In genomic region chr11:95241673-95242072, GRCh38 we compare ENCODE assay signal across 11 cellular contexts. TPM values are rescaled to one million over a fixed set of nuclear protein-coding genes. Genes with fewer than 3 reads are reported as not detected.
DNase-seq lines count a peak whose midpoint lies in the region; ATAC-seq and TF ChIP-seq lines count a peak whose summit lies in the region.
"Had no signal": no experiment of that assay in that cellular context is flagged by ENCODE, and none has a peak within 500 bp of the region (broad histone marks: within the 10 kb centered on the region; RNA-seq: fewer than 3 reads in every experiment).

No MANE protein-coding gene starts in this region.

- TF ChIP-seq CTCF in dorsolateral prefrontal cortex (IDR thresholded peaks at IDR 0.05 in 54 of 56, conservative IDR thresholded peaks at IDR 0.05 in 2 of 56; ENCODE audit: low read depth in 1 of 56, partially characterized antibody in 56 of 56): no peak
- TF ChIP-seq CTCF in natural killer cell (IDR thresholded peaks at IDR 0.05): no peak

- no peak overlapping the region for H3K27ac Mint-ChIP-seq in natural killer cell
- no peak overlapping the region for H3K27ac Mint-ChIP-seq in activated CD4-positive, alpha-beta T cell treated with anti-CD3 and anti-CD28 coated beads, Interleukin-2, amount 10 ng/mL, durations not matched to agents 24 days and 14 days

- H3K4me3 Mint-ChIP-seq in natural killer cell: no peak overlapping the region
- H3K4me3 Mint-ChIP-seq in activated CD4-positive, alpha-beta T cell treated with anti-CD3 and anti-CD28 coated beads, Interleukin-2, amount 10 ng/mL, durations not matched to agents 24 days and 14 days: no peak overlapping the region

- no peaks in the 10 kb centered on the region for H3K4me1 Mint-ChIP-seq in natural killer cell
- peaks cover 3% of the 10 kb centered on the region for H3K4me1 Mint-ChIP-seq in activated CD4-positive, alpha-beta T cell treated with anti-CD3 and anti-CD28 coated beads, Interleukin-2, amount 10 ng/mL, durations not matched to agents 24 days and 14 days

- peak overlapping the region; percentile 57 for H2AFZ ChIP-seq in ACC112 (ENCODE audit: low read length, unreplicated experiment)

- H3K27me3 ChIP-seq in ACC112 (ENCODE audit: insufficient read depth, low read length): no peaks in the 10 kb centered on the region
- no peaks in the 10 kb centered on the region for H3K27me3 ChIP-seq in dorsolateral prefrontal cortex
- H3K27me3 ChIP-seq: BLaER1 had no signal

- H3K4me3 ChIP-seq in ACC112 (ENCODE audit: low read depth, low read length) (peak overlapping the region; percentile 52), dorsolateral prefrontal cortex (peak overlapping the region in 1 of 59 donors; percentile 17)
- H3K4me3 ChIP-seq: BLaER1, lung had no signal

- H3K79me2 ChIP-seq in ACC112 (ENCODE audit: control insufficient read depth, insufficient read depth, low read length, unreplicated experiment): no peaks in the 10 kb centered on the region

- H3K36me3 Mint-ChIP-seq in natural killer cell: no peaks in the 10 kb centered on the region
- H3K36me3 Mint-ChIP-seq in activated CD4-positive, alpha-beta T cell treated with anti-CD3 and anti-CD28 coated beads, Interleukin-2, amount 10 ng/mL, durations not matched to agents 24 days and 14 days (ENCODE audit: low read depth): no peaks in the 10 kb centered on the region

- no peak overlapping the region for H3K27ac ChIP-seq in ACC112 (ENCODE audit: low read depth, low read length)
- H3K27ac ChIP-seq in dorsolateral prefrontal cortex: peak overlapping the region in 4 of 59 donors; percentile 2 to 52 (median 4)
- H3K27ac ChIP-seq: BLaER1 had no signal

- H3K27me3 Mint-ChIP-seq in natural killer cell (ENCODE audit: low read depth in 2 of 2): peaks cover 4 to 35% of the 10 kb centered on the region in 2 donors
- H3K27me3 Mint-ChIP-seq in activated CD4-positive, alpha-beta T cell treated with anti-CD3 and anti-CD28 coated beads, Interleukin-2, amount 10 ng/mL, durations not matched to agents 24 days and 14 days: no peaks in the 10 kb centered on the region

- ATAC-seq in GM19438 (IDR thresholded peaks at IDR 0.05; ENCODE audit: low read depth, unreplicated experiment): peak; percentile 61
- ATAC-seq in HG03139 (IDR thresholded peaks at IDR 0.05; ENCODE audit: unreplicated experiment): peak; percentile 73
- ATAC-seq in natural killer cell: no peak

- H3K36me3 ChIP-seq in ACC112 (ENCODE audit: insufficient read depth, low read length): no peaks in the 10 kb centered on the region
- H3K36me3 ChIP-seq: BLaER1 had no signal

- intact Hi-C loops in dorsolateral prefrontal cortex (cut with DNase I): no loop called here
- intact Hi-C loops in natural killer cell (cut with micrococcal nuclease): no loop called here
- intact Hi-C loops in activated CD4-positive, alpha-beta T cell treated with anti-CD3 and anti-CD28 coated beads, Interleukin-2, amount 10 ng/mL, durations not matched to agents 24 days and 14 days (cut with micrococcal nuclease): no loop called here

- no peaks in the 10 kb centered on the region for H3K9me3 Mint-ChIP-seq in natural killer cell
- H3K9me3 Mint-ChIP-seq in activated CD4-positive, alpha-beta T cell treated with anti-CD3 and anti-CD28 coated beads, Interleukin-2, amount 10 ng/mL, durations not matched to agents 24 days and 14 days: no peaks in the 10 kb centered on the region

- no peaks in the 10 kb centered on the region for H3K4me1 ChIP-seq in ACC112 (ENCODE audit: control insufficient read depth, insufficient read depth, low read length, unreplicated experiment)
- H3K4me1 ChIP-seq: BLaER1 had no signal

- peak; percentile 68 for DNase-seq in fibroblast of peridontal ligament (ENCODE audit: extremely low read depth)
- no peak for DNase-seq in dorsolateral prefrontal cortex
- no peak for DNase-seq in natural killer cell
- no peak for DNase-seq in activated CD4-positive, alpha-beta T cell treated with anti-CD3 and anti-CD28 coated beads, Interleukin-2, amount 10 ng/mL, durations not matched to agents 24 days and 14 days
- DNase-seq in NCI-H1105 treated with DMSO at 0.1 percent for 48 hours (lab: John Stamatoyannopoulos, UW): no peak
- DNase-seq: SK-N-SH had no signal

RNA-seq across cellular contexts. Expression of gene SESN3, which starts 10.7 kb away (rescaled TPM):
- total RNA-seq in dorsolateral prefrontal cortex (100 to 1,000 TPM in 100 of 120 experiments, 10 to 100 TPM in 20; 59.6 to 186 (median 116) TPM), natural killer cell (10 to 100 TPM in 1 of 3 donors, 1 to 10 TPM in 2; 5.5 to 10.2 (median 7.6) TPM)
- 63.4 and 64.2 TPM in 2 replicates for total RNA-seq in activated CD4-positive, alpha-beta T cell treated with anti-CD3 and anti-CD28 coated beads, Interleukin-2, amount 10 ng/mL, durations not matched to agents 24 days and 14 days

Comparison
In these comparisons a context has a peak if more than half of its experiments do, and no peak if none do; other contexts are left out.
1. ATAC-seq: peak in GM19438 (single experiment) and HG03139 (single experiment); none in natural killer cell (0 of 3).